In genomic region chr9:130237071-130237470, GRCh38 we compare ENCODE assay signal across 22 cellular contexts.
DNase-seq lines count a peak whose midpoint lies in the region; ATAC-seq and TF ChIP-seq lines count a peak whose summit lies in the region.
"Had no signal": no experiment of that assay in that cellular context is flagged by ENCODE, and none has a peak within 500 bp of the region (broad histone marks: within the 10 kb centered on the region; RNA-seq: fewer than 3 reads in every experiment).

No MANE protein-coding gene starts in this region.

- no peak overlapping the region for H3K4me3 Mint-ChIP-seq in stimulated activated naive CD8-positive, alpha-beta T cell treated with anti-CD3 and anti-CD28 coated beads, Interleukin-15, amount 100 ng/mL, for 72 hours
- H3K4me3 Mint-ChIP-seq: activated T-helper 17 cell treated with anti-CD3 and anti-CD28 coated beads, Interleukin-2, amount 50 U/mL, for 72 hours; T-helper 2 cell treated with Interferon-gamma antibody and Interleukin-4, amounts not matched to agents 5 μg/mL and 100 μg/mL, for 36 hours had no signal

- H3K4me3 ChIP-seq in choroid plexus epithelial cell (ENCODE audit: low read depth, low read length) (no peak overlapping the region), stomach smooth muscle (ENCODE audit: low read length in 2 of 2) (no peak overlapping the region)
- H3K4me3 ChIP-seq: adrenal gland, cardiac muscle cell, HAP-1, hepatocyte, right lobe of liver, uterus had no signal

- H3K27me3 ChIP-seq in stomach smooth muscle (ENCODE audit: control insufficient read depth in 1 of 2, insufficient read depth in 2 of 2, low read length in 2 of 2): no peaks in the 10 kb centered on the region
- H3K27me3 ChIP-seq: adrenal gland, cardiac muscle cell, hepatocyte, right lobe of liver, uterus had no signal

- peaks cover 13 to 17% of the 10 kb centered on the region in 2 donors for H3K36me3 ChIP-seq in stomach smooth muscle (ENCODE audit: control insufficient read depth in 2 of 2, insufficient read depth in 2 of 2, low read length in 2 of 2)
- H3K36me3 ChIP-seq: adrenal gland, cardiac muscle cell, right lobe of liver, uterus had no signal

- H3K4me1 Mint-ChIP-seq in stimulated activated naive CD8-positive, alpha-beta T cell treated with anti-CD3 and anti-CD28 coated beads, Interleukin-15, amount 100 ng/mL, for 72 hours: peaks cover 39% of the 10 kb centered on the region

- no peak for ATAC-seq in stimulated activated naive CD8-positive, alpha-beta T cell treated with anti-CD3 and anti-CD28 coated beads, Interleukin-15, amount 100 ng/mL, for 72 hours
- no peak for ATAC-seq in activated CD4-positive, CD25-positive, alpha-beta regulatory T cell treated with anti-CD3 and anti-CD28 coated beads, Interleukin-2, amount 50 U/mL, for 24 hours
- ATAC-seq: activated T-helper 17 cell treated with anti-CD3 and anti-CD28 coated beads, Interleukin-2, amount 50 U/mL, for 72 hours; right lobe of liver had no signal

- TF ChIP-seq CTCF in choroid plexus epithelial cell (conservative IDR thresholded peaks at IDR 0.05; ENCODE audit: low read depth, low read length): no peak

- H3K9me3 ChIP-seq in stomach smooth muscle (ENCODE audit: control insufficient read depth in 2 of 2, low read length in 2 of 2): no peaks in the 10 kb centered on the region
- H3K9me3 ChIP-seq: adrenal gland, HAP-1, right lobe of liver, uterus had no signal

- H3K9ac ChIP-seq in stomach smooth muscle (ENCODE audit: low read length in 2 of 2): no peak overlapping the region

- no peak overlapping the region for H3K27ac Mint-ChIP-seq in stimulated activated naive CD8-positive, alpha-beta T cell treated with anti-CD3 and anti-CD28 coated beads, Interleukin-15, amount 100 ng/mL, for 72 hours
- H3K27ac Mint-ChIP-seq: activated T-helper 17 cell treated with anti-CD3 and anti-CD28 coated beads, Interleukin-2, amount 50 U/mL, for 72 hours; T-helper 2 cell treated with Interferon-gamma antibody and Interleukin-4, amounts not matched to agents 5 μg/mL and 100 μg/mL, for 36 hours had no signal

- H3K27me3 Mint-ChIP-seq in stimulated activated naive CD8-positive, alpha-beta T cell treated with anti-CD3 and anti-CD28 coated beads, Interleukin-15, amount 100 ng/mL, for 72 hours: peaks cover 16% of the 10 kb centered on the region
- H3K27me3 Mint-ChIP-seq: activated T-helper 17 cell treated with anti-CD3 and anti-CD28 coated beads, Interleukin-2, amount 50 U/mL, for 72 hours had no signal

- peak; percentile 26 for DNase-seq in HCEC 1CT
- peak; percentile 45 for DNase-seq in choroid plexus epithelial cell (ENCODE audit: low read depth)
- peak; percentile 92 for DNase-seq in left kidney (ENCODE audit: low read depth, low spot score)
- DNase-seq in stimulated activated naive CD8-positive, alpha-beta T cell treated with anti-CD3 and anti-CD28 coated beads, Interleukin-15, amount 100 ng/mL, for 72 hours: no peak
- no peak for DNase-seq in stimulated activated CD4-positive, alpha-beta T cell treated with anti-CD3 and anti-CD28 coated beads, Interleukin-12 subunit alpha, Interleukin-12 subunit beta, amount 100 ng/mL, for 4 hours
- no peak for DNase-seq in NCI-H187 treated with DMSO at 0.1 percent for 48 hours (lab: John Stamatoyannopoulos, UW)
- DNase-seq: COR-L47; KG1; NCI-H1092 treated with DMSO at 0.1 percent for 48 hours; NCI-H69; nucleus accumbens; right lobe of liver; stimulated activated naive CD4-positive, alpha-beta T cell; uterus had no signal

- H3K27ac ChIP-seq in stomach smooth muscle (ENCODE audit: low read length): peak overlapping the region; percentile 71
- H3K27ac ChIP-seq: adrenal gland, cardiac muscle cell, hepatocyte, right lobe of liver had no signal

- H3K4me1 ChIP-seq in stomach smooth muscle (ENCODE audit: control insufficient read depth, insufficient read depth, low read length): peaks cover 27% of the 10 kb centered on the region

- no peaks in the 10 kb centered on the region for H3K9me3 Mint-ChIP-seq in stimulated activated naive CD8-positive, alpha-beta T cell treated with anti-CD3 and anti-CD28 coated beads, Interleukin-15, amount 100 ng/mL, for 72 hours
- H3K9me3 Mint-ChIP-seq: activated T-helper 17 cell treated with anti-CD3 and anti-CD28 coated beads, Interleukin-2, amount 50 U/mL, for 72 hours; T-helper 2 cell treated with Interferon-gamma antibody and Interleukin-4, amounts not matched to agents 5 μg/mL and 100 μg/mL, for 36 hours had no signal

Comparison
In these comparisons a context has a peak if more than half of its experiments do, and no peak if none do; other contexts are left out.
1. DNase-seq: peak in HCEC 1CT (single experiment), choroid plexus epithelial cell (single experiment) and left kidney (single experiment); none in stimulated activated naive CD8-positive, alpha-beta T cell treated with anti-CD3 and anti-CD28 coated beads, Interleukin-15, amount 100 ng/mL, for 72 hours (0 of 2), stimulated activated CD4-positive, alpha-beta T cell treated with anti-CD3 and anti-CD28 coated beads, Interleukin-12 subunit alpha, Interleukin-12 subunit beta, amount 100 ng/mL, for 4 hours (single experiment) and NCI-H187 treated with DMSO at 0.1 percent for 48 hours (single experiment).